Comparison of ENCODE assay signal across 11 cellular contexts in the genomic region with DNA sequence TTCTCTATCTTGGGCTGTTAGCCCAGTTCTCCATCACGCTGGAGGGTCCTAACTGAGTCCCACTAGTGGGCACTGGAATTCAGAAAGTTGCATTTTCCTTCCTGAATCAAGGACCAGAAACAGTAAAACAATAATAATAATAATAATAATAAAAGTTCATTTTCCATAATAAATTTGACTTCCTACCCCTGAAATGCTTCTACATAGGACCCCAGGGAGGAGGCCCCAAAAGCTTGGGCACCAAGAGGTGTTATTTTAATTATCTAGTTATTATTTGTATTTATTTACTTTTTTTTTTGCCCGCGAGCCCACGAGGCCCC. TPM values are rescaled to one million over a fixed set of nuclear protein-coding genes. Genes with fewer than 3 reads are reported as not detected.
A peak's percentile ranks its signal among the peaks of the same experiment; 100 is the strongest.
DNase-seq lines count a peak whose midpoint lies in the region; ATAC-seq, FAIRE-seq and TF ChIP-seq lines count a peak whose summit lies in the region.
"Had no signal": no experiment of that assay in that cellular context is flagged by ENCODE, and none has a peak within 500 bp of the region (broad histone marks: within the 10 kb centered on the region; RNA-seq: fewer than 3 reads in every experiment).

No MANE protein-coding gene starts in this region.

- WGBS in K562 (ENCODE audit: insufficient coverage, low coverage, missing lambda C conversion rate) = 3% methylated on average over 4 of the region's 4 CpGs
- 14% methylated on average over 4 of the region's 4 CpGs for WGBS in urinary bladder

- no TSS peak for BruUV-seq in K562 (replicated peaks; lab: Mats Ljungman, UMichigan)

- FAIRE-seq in K562 (lab: Jason Lieb, UNC) = no peak
- FAIRE-seq: D721Med, H1 had no signal

- peaks cover 22 to 51% (median 49%) of the 10 kb centered on the region in 7 donors for H3K4me1 Mint-ChIP-seq in naive thymus-derived CD4-positive, alpha-beta T cell

- peaks cover 0 to 1% (median 0%) of the 10 kb centered on the region in 11 donors for H3K9me3 Mint-ChIP-seq in naive thymus-derived CD4-positive, alpha-beta T cell

- TF ChIP-seq RAD21 in K562 (CRISPR knock-in tag; conservative IDR thresholded peaks at IDR 0.05 in 1 of 2, IDR thresholded peaks at IDR 0.05 in 1 of 2) = no peak

- no peak for TF ChIP-seq EP300 in K562 (IDR thresholded peaks at IDR 0.05; ENCODE audit: low read length)

- no peaks in the 10 kb centered on the region for H3K36me3 Mint-ChIP-seq in naive thymus-derived CD4-positive, alpha-beta T cell

- POLR2A ChIA-PET in K562 (lab: Yijun Ruan, JAX) = interaction anchor here (0.6 to 1.1 kb wide), 5 partner anchors 11 to 469 kb away, joined by 3 to 6 read pairs (median 3); a partner anchor contains a TSS
- POLR2A ChIA-PET in naive thymus-derived CD4-positive, alpha-beta T cell (lab: Charles Lee) = interaction anchor here (0.8 to 14.2 kb wide), 19 partner anchors 7 to 222 kb away, joined by 3 to 342 read pairs (median 5); a partner anchor contains a TSS

- ATAC-seq in left ventricle myocardium superior = no peak
- no peak for ATAC-seq in K562
- ATAC-seq in naive thymus-derived CD4-positive, alpha-beta T cell = no peak

- H3K4me3 ChIP-seq in left ventricle myocardium inferior (peak overlapping the region; percentile 74), K562 (no peak overlapping the region), urinary bladder (ENCODE audit: low read depth, low read length) (no peak overlapping the region)
- H3K4me3 ChIP-seq in naive thymus-derived CD4-positive, alpha-beta T cell (ENCODE audit: low read length) = no peak overlapping the region

- H3K9me3 ChIP-seq in left ventricle myocardium inferior (replicated peaks) (no peaks in the 10 kb centered on the region), K562 (replicated peaks; ENCODE audit: control insufficient read depth, insufficient read depth, low read depth, low read length) (no peaks in the 10 kb centered on the region)
- no peaks in the 10 kb centered on the region for H3K9me3 ChIP-seq in naive thymus-derived CD4-positive, alpha-beta T cell (ENCODE audit: control insufficient read depth in 2 of 3, low read length in 3 of 3)

- H3K79me2 ChIP-seq in K562 (ENCODE audit: control insufficient read depth, insufficient read depth, low read length) = no peaks in the 10 kb centered on the region

- DNase-seq in left ventricle myocardium inferior (no peak), left ventricle myocardium superior (no peak), K562 (ENCODE audit: extremely low read depth in 1 of 4, low spot score in 3 of 4) (no peak), NCI-H1092 treated with DMSO at 0.1 percent for 48 hours (lab: John Stamatoyannopoulos, UW) (no peak), superior temporal gyrus (ENCODE audit: extremely low spot score) (no peak), mucosa of gallbladder (ENCODE audit: low spot score) (no peak)
- no peak for DNase-seq in naive thymus-derived CD4-positive, alpha-beta T cell
- DNase-seq: NCI-H1436 had no signal

- TF ChIP-seq CTCF in left ventricle myocardium inferior (IDR thresholded peaks at IDR 0.05; ENCODE audit: borderline replicate concordance) (no peak), K562 (IDR thresholded peaks at IDR 0.05 in 2 of 3, conservative IDR thresholded peaks at IDR 0.05 in 1 of 3; ENCODE audit: insufficient read depth in 2 of 3, low read depth in 1 of 3, low read length in 3 of 3) (no peak)

- CTCF ChIA-PET in K562 (lab: Yijun Ruan, JAX; ENCODE audit: low intra/inter-chr PET ratio) = no interaction called here
- CTCF ChIA-PET in naive thymus-derived CD4-positive, alpha-beta T cell (lab: Charles Lee) = interaction anchor here (0.6 to 8.4 kb wide), 7 partner anchors 17 to 187 kb away, joined by 3 to 139 read pairs (median 4); a partner anchor contains a TSS

- H3K9me1 ChIP-seq in K562 (ENCODE audit: control insufficient read depth, insufficient read depth, low read length) = no peaks in the 10 kb centered on the region

- peak overlapping the region in 7 of 10 donors; percentile 72 to 91 (median 88) for H3K4me3 Mint-ChIP-seq in naive thymus-derived CD4-positive, alpha-beta T cell

- peak overlapping the region; percentile 94 for H3K27ac ChIP-seq in left ventricle myocardium inferior (replicated peaks)
- peak overlapping the region; percentile 76; the same call in 1 of the 3 replicates for H3K27ac ChIP-seq in K562 (ENCODE audit: extremely low read depth, low read depth, low read length)
- H3K27ac ChIP-seq in naive thymus-derived CD4-positive, alpha-beta T cell (ENCODE audit: low read depth, low read length) = peak overlapping the region; percentile 84
- peak overlapping the region; percentile 97 for H3K27ac ChIP-seq in urinary bladder (ENCODE audit: low read depth)

- H3K36me3 ChIP-seq in left ventricle myocardium inferior (no peaks in the 10 kb centered on the region), K562 (ENCODE audit: control insufficient read depth, insufficient read depth, low read length) (no peaks in the 10 kb centered on the region), urinary bladder (ENCODE audit: insufficient read depth) (no peaks in the 10 kb centered on the region)
- peaks cover 0 to 5% (median 0%) of the 10 kb centered on the region in 3 experiments for H3K36me3 ChIP-seq in naive thymus-derived CD4-positive, alpha-beta T cell (ENCODE audit: control insufficient read depth in 2 of 3, insufficient read depth in 3 of 3, low read length in 3 of 3)

- H3K9ac ChIP-seq in K562 (ENCODE audit: insufficient read depth in 1 of 2, low read depth in 2 of 2, low read length in 2 of 2) = peak overlapping the region in 1 of 2 experiments; percentile 68; a peak in 3 of 4 replicates

- TF ChIP-seq POLR2A in K562 (conservative IDR thresholded peaks at IDR 0.05) = no peak

- no peaks in the 10 kb centered on the region for H4K20me1 ChIP-seq in K562 (replicated peaks; ENCODE audit: control insufficient read depth, insufficient read depth, low read length)

- in situ Hi-C loops in K562 (cut with MboI) = no loop called here

- peak overlapping the region; percentile 75 for H2AFZ ChIP-seq in K562 (ENCODE audit: low read depth, low read length)

- H3K27me3 ChIP-seq in left ventricle myocardium inferior (ENCODE audit: low read depth) (no peaks in the 10 kb centered on the region), K562 (ENCODE audit: control insufficient read depth in 2 of 2, insufficient read depth in 2 of 2, low read length in 2 of 2) (no peaks in the 10 kb centered on the region)
- no peaks in the 10 kb centered on the region for H3K27me3 ChIP-seq in naive thymus-derived CD4-positive, alpha-beta T cell (ENCODE audit: control insufficient read depth in 2 of 2, insufficient read depth in 2 of 2, low read length in 2 of 2)

- intact Hi-C loops in left ventricle myocardium inferior (cut with micrococcal nuclease) (no loop called here), left ventricle myocardium superior (cut with micrococcal nuclease) (no loop called here), K562 (cut with micrococcal nuclease) (no loop called here)
- intact Hi-C loops in naive thymus-derived CD4-positive, alpha-beta T cell (cut with micrococcal nuclease) = loop anchor here (1.0 kb wide), 2 partner anchors 13 to 28 kb away; no protein-coding TSS in a partner anchor

- H3K4me2 ChIP-seq in K562 (ENCODE audit: insufficient read depth, low read length) = no peak overlapping the region

- H3K27ac Mint-ChIP-seq in naive thymus-derived CD4-positive, alpha-beta T cell = peak overlapping the region in 2 of 9 donors; percentile 56 to 98

- H3K4me1 ChIP-seq in left ventricle myocardium inferior (peaks cover 17% of the 10 kb centered on the region), K562 (replicated peaks in 1 of 2; ENCODE audit: control insufficient read depth in 2 of 2, insufficient read depth in 2 of 2, low read length in 2 of 2) (peaks cover 3 to 14% of the 10 kb centered on the region in 2 experiments; a peak in 4 of 5 replicates), urinary bladder (ENCODE audit: insufficient read depth) (no peaks in the 10 kb centered on the region)
- H3K4me1 ChIP-seq in naive thymus-derived CD4-positive, alpha-beta T cell (ENCODE audit: control insufficient read depth in 2 of 2, insufficient read depth in 2 of 2, low read length in 2 of 2) = peaks cover 0 to 12% of the 10 kb centered on the region in 2 donors

- H3K27me3 Mint-ChIP-seq in naive thymus-derived CD4-positive, alpha-beta T cell = peaks cover 0 to 4% (median 0%) of the 10 kb centered on the region in 5 donors

RNA-seq across cellular contexts. Expression of a gene that starts 12.4 kb away (rescaled TPM):
- total RNA-seq in left ventricle myocardium inferior (0.22 TPM), left ventricle myocardium superior (1.7 TPM), K562 (2014; rRNA removed) (not detected in 2 replicates), K562 (2014; rRNA removed; fragmentation: Illumina TruSeq; extraction: Trizol) (not detected in 2 replicates), K562 (2015; rRNA removed; fragmentation: Illumina TruSeq; extraction: Trizol) (not detected in 2 replicates), K562 (2021) (0.34 and 0.49 TPM in 2 replicates), urinary bladder (5.7 TPM), mucosa of gallbladder (52.7 TPM)
- 0.23 and 0.32 TPM in 2 replicates for total RNA-seq in K562 (2011; cell fraction: chromatin; rRNA removed; ENCODE audit: low replicate concordance)
- not detected in 2 replicates for total RNA-seq in K562 (2011; cell fraction: nucleolus; rRNA removed)
- total RNA-seq in K562 (2011; cell fraction: nucleoplasm; rRNA removed) = not detected in 2 replicates
- polyA plus RNA-seq in K562 (2011; rRNA removed) (0.12 and 0.31 TPM in 2 replicates), K562 (2014; fragmentation: Illumina TruSeq; extraction: Trizol) (0.33 TPM in 1 of 2 replicates, not detected in the other), K562 (2014; fragmentation: Nextera tagmentation; extraction: Ambion mirVana) (under 1 TPM in 1 of 2 experiments, not detected in 1; 0.15 TPM), K562 (2014; rRNA removed) (not detected in 2 replicates), urinary bladder (10.4 TPM)
- polyA plus RNA-seq in K562 (2011; cell fraction: cytosol; rRNA removed) = 0.06 and 0.16 TPM in 2 replicates
- 0.18 and 0.58 TPM in 2 replicates for polyA plus RNA-seq in K562 (2011; cell fraction: nucleus; rRNA removed)
- polyA plus RNA-seq in K562 (2012) = 0.14 TPM in 1 of 2 replicates, not detected in the other
- polyA minus RNA-seq in K562 (2011; rRNA and poly(A)+ RNA removed) = 0.60 TPM in 1 of 2 replicates, not detected in the other
- polyA minus RNA-seq in K562 (2011; cell fraction: cytosol; rRNA and poly(A)+ RNA removed) = not detected in 2 replicates
- polyA minus RNA-seq in K562 (2011; cell fraction: nucleus; rRNA and poly(A)+ RNA removed) = not detected in 2 replicates
- 1 to 10 TPM in 4 of 5 experiments, under 1 TPM in 1; 0.22 to 5.3 (median 3.6) TPM for total RNA-seq in naive thymus-derived CD4-positive, alpha-beta T cell
- polyA plus RNA-seq in naive thymus-derived CD4-positive, alpha-beta T cell = 1 to 10 TPM in 1 of 2 donors, under 1 TPM in 1; 0.84 to 1.2 TPM

RNA-seq across cellular contexts. Expression of a gene that starts 21.0 kb away (rescaled TPM):
- total RNA-seq in left ventricle myocardium inferior = 23.5 TPM
- total RNA-seq in left ventricle myocardium superior = 32.9 TPM
- total RNA-seq in K562 (2011; cell fraction: chromatin; rRNA removed; ENCODE audit: low replicate concordance) = 66.4 and 105 TPM in 2 replicates
- 71.7 and 95.4 TPM in 2 replicates for total RNA-seq in K562 (2011; cell fraction: nucleolus; rRNA removed)
- total RNA-seq in K562 (2011; cell fraction: nucleoplasm; rRNA removed) = 76.0 and 142 TPM in 2 replicates
- total RNA-seq in K562 (2014; rRNA removed) = 43.2 and 68.2 TPM in 2 replicates
- total RNA-seq in K562 (2014; rRNA removed; fragmentation: Illumina TruSeq; extraction: Trizol) = 16.5 and 20.4 TPM in 2 replicates
- total RNA-seq in K562 (2015; rRNA removed; fragmentation: Illumina TruSeq; extraction: Trizol) = 31.9 and 35.3 TPM in 2 replicates
- 65.0 and 67.2 TPM in 2 replicates for total RNA-seq in K562 (2021)
- 15.4 and 28.2 TPM in 2 replicates for polyA plus RNA-seq in K562 (2011; rRNA removed)
- 23.6 and 45.6 TPM in 2 replicates for polyA plus RNA-seq in K562 (2011; cell fraction: cytosol; rRNA removed)
- 43.1 and 75.7 TPM in 2 replicates for polyA plus RNA-seq in K562 (2011; cell fraction: nucleus; rRNA removed)
- 42.3 and 70.3 TPM in 2 replicates for polyA plus RNA-seq in K562 (2012)
- 61.8 and 69.0 TPM in 2 replicates for polyA plus RNA-seq in K562 (2014; fragmentation: Illumina TruSeq; extraction: Trizol)
- 1 to 10 TPM in 1 of 2 experiments, under 1 TPM in 1; 0.96 to 1.7 TPM for polyA plus RNA-seq in K562 (2014; fragmentation: Nextera tagmentation; extraction: Ambion mirVana)
- polyA plus RNA-seq in K562 (2014; rRNA removed) = 46.6 and 54.1 TPM in 2 replicates
- polyA minus RNA-seq in K562 (2011; rRNA and poly(A)+ RNA removed) = 9.9 and 11.4 TPM in 2 replicates
- 17.1 and 33.1 TPM in 2 replicates for polyA minus RNA-seq in K562 (2011; cell fraction: cytosol; rRNA and poly(A)+ RNA removed)
- 18.0 and 21.8 TPM in 2 replicates for polyA minus RNA-seq in K562 (2011; cell fraction: nucleus; rRNA and poly(A)+ RNA removed)
- 10 to 100 TPM in 1 of 5 experiments, 1 to 10 TPM in 3, under 1 TPM in 1; 0.34 to 25.2 (median 2.2) TPM for total RNA-seq in naive thymus-derived CD4-positive, alpha-beta T cell
- polyA plus RNA-seq in naive thymus-derived CD4-positive, alpha-beta T cell = not detected
- total RNA-seq in urinary bladder = 29.6 TPM
- polyA plus RNA-seq in urinary bladder = 126 TPM
- 180 TPM for total RNA-seq in mucosa of gallbladder

RNA-seq across cellular contexts. Expression of a gene that starts 21.1 kb away (rescaled TPM):
- total RNA-seq in left ventricle myocardium inferior = 45.6 TPM
- 44.0 TPM for total RNA-seq in left ventricle myocardium superior
- total RNA-seq in K562 (2011; cell fraction: chromatin; rRNA removed; ENCODE audit: low replicate concordance) = 73.3 and 150 TPM in 2 replicates
- total RNA-seq in K562 (2011; cell fraction: nucleolus; rRNA removed) = 101 and 137 TPM in 2 replicates
- total RNA-seq in K562 (2011; cell fraction: nucleoplasm; rRNA removed) = 118 and 145 TPM in 2 replicates
- total RNA-seq in K562 (2014; rRNA removed) = 34.6 and 43.5 TPM in 2 replicates
- total RNA-seq in K562 (2014; rRNA removed; fragmentation: Illumina TruSeq; extraction: Trizol) = 18.3 and 22.0 TPM in 2 replicates
- 31.1 and 33.0 TPM in 2 replicates for total RNA-seq in K562 (2015; rRNA removed; fragmentation: Illumina TruSeq; extraction: Trizol)
- 29.8 and 37.7 TPM in 2 replicates for total RNA-seq in K562 (2021)
- polyA plus RNA-seq in K562 (2011; rRNA removed) = 27.2 and 30.0 TPM in 2 replicates
- 26.1 and 32.9 TPM in 2 replicates for polyA plus RNA-seq in K562 (2011; cell fraction: cytosol; rRNA removed)
- 38.9 and 53.1 TPM in 2 replicates for polyA plus RNA-seq in K562 (2011; cell fraction: nucleus; rRNA removed)
- polyA plus RNA-seq in K562 (2012) = 28.5 and 42.0 TPM in 2 replicates
- polyA plus RNA-seq in K562 (2014; fragmentation: Illumina TruSeq; extraction: Trizol) = 38.2 and 57.7 TPM in 2 replicates
- polyA plus RNA-seq in K562 (2014; fragmentation: Nextera tagmentation; extraction: Ambion mirVana) = under 1 TPM; 0.76 to 0.89 TPM
- 22.0 and 22.5 TPM in 2 replicates for polyA plus RNA-seq in K562 (2014; rRNA removed)
- polyA minus RNA-seq in K562 (2011; rRNA and poly(A)+ RNA removed) = 31.2 and 34.3 TPM in 2 replicates
- 42.9 and 43.0 TPM in 2 replicates for polyA minus RNA-seq in K562 (2011; cell fraction: cytosol; rRNA and poly(A)+ RNA removed)
- 33.1 and 33.2 TPM in 2 replicates for polyA minus RNA-seq in K562 (2011; cell fraction: nucleus; rRNA and poly(A)+ RNA removed)
- total RNA-seq in naive thymus-derived CD4-positive, alpha-beta T cell = 10 to 100 TPM; 40.9 to 99.4 (median 67.3) TPM
- polyA plus RNA-seq in naive thymus-derived CD4-positive, alpha-beta T cell = 10 to 100 TPM; 24.1 to 46.3 TPM
- total RNA-seq in urinary bladder = 56.1 TPM
- 223 TPM for polyA plus RNA-seq in urinary bladder
- 155 TPM for total RNA-seq in mucosa of gallbladder

RNA-seq across cellular contexts. Expression of a gene that starts 52.5 kb away (rescaled TPM):
- total RNA-seq in left ventricle myocardium inferior = 0.08 TPM
- total RNA-seq in left ventricle myocardium superior = 0.47 TPM
- total RNA-seq in K562 (2011; cell fraction: chromatin; rRNA removed; ENCODE audit: low replicate concordance) = 1.9 TPM in 1 of 2 replicates, not detected in the other
- total RNA-seq in K562 (2011; cell fraction: nucleolus; rRNA removed) = 0.50 and 0.92 TPM in 2 replicates
- total RNA-seq in K562 (2011; cell fraction: nucleoplasm; rRNA removed) = 0.15 and 0.29 TPM in 2 replicates
- total RNA-seq in K562 (2014; rRNA removed) = 0.33 and 0.41 TPM in 2 replicates
- 0.19 and 0.29 TPM in 2 replicates for total RNA-seq in K562 (2014; rRNA removed; fragmentation: Illumina TruSeq; extraction: Trizol)
- total RNA-seq in K562 (2015; rRNA removed; fragmentation: Illumina TruSeq; extraction: Trizol) = not detected in 2 replicates
- total RNA-seq in K562 (2021) = 0.86 and 1.2 TPM in 2 replicates
- 0.28 and 0.38 TPM in 2 replicates for polyA plus RNA-seq in K562 (2011; rRNA removed)
- 1.0 and 5.3 TPM in 2 replicates for polyA plus RNA-seq in K562 (2011; cell fraction: cytosol; rRNA removed)
- polyA plus RNA-seq in K562 (2011; cell fraction: nucleus; rRNA removed) = 0.24 and 0.26 TPM in 2 replicates
- 0.35 and 0.84 TPM in 2 replicates for polyA plus RNA-seq in K562 (2012)
- 0.18 and 0.42 TPM in 2 replicates for polyA plus RNA-seq in K562 (2014; fragmentation: Illumina TruSeq; extraction: Trizol)
- not detected for polyA plus RNA-seq in K562 (2014; fragmentation: Nextera tagmentation; extraction: Ambion mirVana)
- polyA plus RNA-seq in K562 (2014; rRNA removed) = 0.22 and 0.54 TPM in 2 replicates
- polyA minus RNA-seq in K562 (2011; rRNA and poly(A)+ RNA removed) = 0.09 and 0.18 TPM in 2 replicates
- not detected in 2 replicates for polyA minus RNA-seq in K562 (2011; cell fraction: cytosol; rRNA and poly(A)+ RNA removed)
- polyA minus RNA-seq in K562 (2011; cell fraction: nucleus; rRNA and poly(A)+ RNA removed) = 0.33 and 0.81 TPM in 2 replicates
- not detected for total RNA-seq in naive thymus-derived CD4-positive, alpha-beta T cell
- 1 to 10 TPM in 1 of 2 donors, under 1 TPM in 1; 0.15 to 1.3 TPM for polyA plus RNA-seq in naive thymus-derived CD4-positive, alpha-beta T cell
- total RNA-seq in urinary bladder = 6.2 TPM
- 9.6 TPM for polyA plus RNA-seq in urinary bladder
- total RNA-seq in mucosa of gallbladder = 64.9 TPM

Comparison
In these comparisons a context has a peak if more than half of its experiments do, and no peak if none do; other contexts are left out.
1. intact Hi-C loops: an anchor here in naive thymus-derived CD4-positive, alpha-beta T cell (1.0 kb wide); none called in left ventricle myocardium inferior, left ventricle myocardium superior and K562.